Comparison of ENCODE assay signal across 1 cellular context in genomic region chr12:42922512-42922865, GRCh38.
TF ChIP-seq lines count a peak whose summit lies in the region.

No MANE protein-coding gene starts in this region.

TF ChIP-seq in SK-N-SH, 30 proteins besides CTCF, POLR2A, EP300 and RAD21 (continued from another document):
- TF ChIP-seq FOXM1 (IDR thresholded peaks at IDR 0.05; ENCODE audit: low read depth) (no peak), TCF12 (IDR thresholded peaks at IDR 0.05) (no peak), TAF1 (IDR thresholded peaks at IDR 0.05; ENCODE audit: borderline replicate concordance, low read depth, low read length) (no peak)
